ENCODE assay signal across 8 cellular contexts in the genomic region with DNA sequence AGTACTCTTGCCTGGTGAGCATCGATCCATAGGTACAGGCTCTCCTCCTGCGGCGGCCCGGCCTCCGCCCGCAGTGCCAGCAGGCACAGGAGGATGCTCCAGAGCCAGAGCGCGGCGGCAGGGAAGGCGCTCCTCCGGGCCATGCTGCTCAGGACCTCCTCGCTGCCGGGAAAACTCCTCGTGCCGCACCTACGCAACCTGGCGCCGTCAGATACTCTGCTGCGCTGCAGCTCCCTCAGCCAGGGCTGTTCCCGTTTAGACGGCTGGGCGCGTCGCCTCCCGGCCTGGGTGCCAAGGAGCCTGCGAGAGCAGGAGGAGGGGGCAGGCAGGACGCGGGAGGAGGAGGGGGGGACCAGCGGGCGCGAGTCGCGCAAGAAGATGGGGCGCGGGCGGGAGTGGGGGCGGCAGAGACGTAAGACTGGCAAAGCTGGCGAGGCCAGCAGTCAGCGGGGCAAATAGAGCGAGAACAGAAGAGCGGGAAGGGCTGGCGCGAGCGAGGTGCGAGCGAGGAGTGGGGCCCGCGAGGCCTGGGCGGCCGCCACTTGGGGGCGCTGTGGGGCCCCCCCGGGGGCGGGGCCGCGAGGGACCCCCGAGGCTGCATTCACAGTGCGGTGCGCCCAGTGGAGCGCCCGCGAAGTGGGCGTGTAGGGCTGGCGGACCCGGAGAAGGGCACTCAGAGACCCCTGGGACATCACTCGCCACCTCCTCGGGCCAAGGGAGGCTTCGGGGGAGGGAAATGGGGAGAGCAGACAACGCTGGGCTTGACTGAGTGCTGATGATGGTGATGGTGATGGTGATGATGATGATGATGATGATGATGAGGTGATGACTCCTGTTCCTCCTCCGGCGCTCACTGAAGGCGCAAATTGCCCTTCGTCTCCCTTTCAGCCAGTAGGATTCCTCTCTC. TPM values are rescaled to one million over a fixed set of nuclear protein-coding genes. Genes with fewer than 3 reads are reported as not detected.
DNase-seq lines count a peak whose midpoint lies in the region; ATAC-seq, FAIRE-seq and TF ChIP-seq lines count a peak whose summit lies in the region.

A gene with protein sequence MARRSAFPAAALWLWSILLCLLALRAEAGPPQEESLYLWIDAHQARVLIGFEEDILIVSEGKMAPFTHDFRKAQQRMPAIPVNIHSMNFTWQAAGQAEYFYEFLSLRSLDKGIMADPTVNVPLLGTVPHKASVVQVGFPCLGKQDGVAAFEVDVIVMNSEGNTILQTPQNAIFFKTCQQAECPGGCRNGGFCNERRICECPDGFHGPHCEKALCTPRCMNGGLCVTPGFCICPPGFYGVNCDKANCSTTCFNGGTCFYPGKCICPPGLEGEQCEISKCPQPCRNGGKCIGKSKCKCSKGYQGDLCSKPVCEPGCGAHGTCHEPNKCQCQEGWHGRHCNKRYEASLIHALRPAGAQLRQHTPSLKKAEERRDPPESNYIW (minus strand): TSS at position 257 of the 907 bp plus-strand sequence. CDS start 114 bp downstream, at position 143.

- no peaks in the 10 kb centered on the region for H3K79me1 ChIP-seq in IMR-90 (ENCODE audit: low read depth in 1 of 2, low read length in 2 of 2)

- H3K27ac Mint-ChIP-seq in activated CD8-positive, alpha-beta memory T cell treated with anti-CD3 and anti-CD28 coated beads, Interleukin-2, amount 10 ng/mL, durations not matched to agents 7 days and 5 days, result no peak within 1 kb of the TSS

- H3K4me3 ChIP-seq in IMR-90 (ENCODE audit: insufficient read depth, low read depth, low read length) (peak within 1 kb of the TSS; percentile 25; the same call in 1 of the 2 replicates), fibroblast of the aortic adventitia (ENCODE audit: low read depth, low read length) (peak within 1 kb of the TSS; percentile 31), pancreas (peak within 1 kb of the TSS in 2 of 4 donors; percentile 22 to 39)

- no peak for FAIRE-seq in pancreas (lab: Jason Lieb, UNC)

- H3K27me3 Mint-ChIP-seq in activated CD8-positive, alpha-beta memory T cell treated with anti-CD3 and anti-CD28 coated beads, Interleukin-2, amount 10 ng/mL, durations not matched to agents 7 days and 5 days, result peaks cover 42% of the 10 kb centered on the region

- no peaks in the 10 kb centered on the region for H3K9me3 Mint-ChIP-seq in activated CD8-positive, alpha-beta memory T cell treated with anti-CD3 and anti-CD28 coated beads, Interleukin-2, amount 10 ng/mL, durations not matched to agents 7 days and 5 days (ENCODE audit: low read depth)

- H2BK5ac ChIP-seq in IMR-90 (ENCODE audit: low read depth, low read length, poor library complexity, severe bottlenecking), result no peak within 1 kb of the TSS

- H3K14ac ChIP-seq in IMR-90 (replicated peaks; ENCODE audit: low read depth, low read length), result no peak within 1 kb of the TSS

- ATAC-seq in IMR-90 (ENCODE audit: low read depth), result peak; percentile 51
- ATAC-seq in activated CD8-positive, alpha-beta memory T cell treated with anti-CD3 and anti-CD28 coated beads, Interleukin-2, amount 10 ng/mL, durations not matched to agents 7 days and 5 days, result peak; percentile 86
- ATAC-seq in pancreas, result peak; percentile 60 to 83 (median 78)

- H3K4me1 Mint-ChIP-seq in activated CD8-positive, alpha-beta memory T cell treated with anti-CD3 and anti-CD28 coated beads, Interleukin-2, amount 10 ng/mL, durations not matched to agents 7 days and 5 days, result peaks cover 12% of the 10 kb centered on the region

- no peak within 1 kb of the TSS for H2BK120ac ChIP-seq in IMR-90 (ENCODE audit: low read depth, low read length)

- H3K9ac ChIP-seq in IMR-90 (ENCODE audit: low read depth, low read length), result no peak within 1 kb of the TSS

- peak within 1 kb of the TSS; percentile 72 for H2AFZ ChIP-seq in IMR-90 (replicated peaks; ENCODE audit: low read length, poor library complexity)

- TF ChIP-seq POLR2A in IMR-90 (IDR thresholded peaks at IDR 0.05; ENCODE audit: low read depth, low read length), result no peak

- WGBS in IMR-90 (ENCODE audit: extremely low coverage in 2 of 2, insufficient read length in 1 of 2), 2 experiments, result 3% methylated on average over 38 of the region's 73 CpGs; no CpG with 5 or more reads in 1 of the 2 experiments
- WGBS in pancreas, 2 donors, result 6 to 9% methylated on average over 49 to 73 of the region's 73 CpGs

- H2AK9ac ChIP-seq in IMR-90 (replicated peaks; ENCODE audit: low read depth, low read length, poor library complexity), result no peak within 1 kb of the TSS

- no peak within 1 kb of the TSS for H2BK20ac ChIP-seq in IMR-90 (ENCODE audit: low read depth, low read length)

- no peak within 1 kb of the TSS for H3K4ac ChIP-seq in IMR-90 (ENCODE audit: low read depth, low read length)

- peak within 1 kb of the TSS; percentile 67 for H3K4me2 ChIP-seq in IMR-90 (ENCODE audit: low read depth, low read length)

- H3K36me3 ChIP-seq in IMR-90 (ENCODE audit: control insufficient read depth, insufficient read depth, low read length) (no peaks in the 10 kb centered on the region), pancreas (no peaks in the 10 kb centered on the region)

- intact Hi-C loops in IMR-90 (cut with micrococcal nuclease) (loop anchor here (5.0 kb wide), 1 partner anchor 111 kb away; no protein-coding TSS in a partner anchor), pancreas (cut with DNase I) (no loop called here)

- DNase-seq in stimulated activated CD4-positive, alpha-beta T cell treated with anti-CD3 and anti-CD28 coated beads, Interleukin-12 subunit alpha, Interleukin-12 subunit beta, amount 100 ng/mL, for 4 hours, result peak; percentile 18
- DNase-seq in stimulated activated CD4-positive, alpha-beta T cell treated with anti-CD3 and anti-CD28 coated beads, Interleukin-4, amount 100 ng/mL, for 24 hours, result no peak
- DNase-seq in IMR-90, result no peak
- no peak for DNase-seq in activated CD8-positive, alpha-beta memory T cell treated with anti-CD3 and anti-CD28 coated beads, Interleukin-2, amount 10 ng/mL, durations not matched to agents 7 days and 5 days
- DNase-seq in fibroblast of the aortic adventitia (ENCODE audit: low read depth), result no peak
- DNase-seq in pancreas, result peak; percentile 18 to 75 (median 36)
- no peak for DNase-seq in SIG-M5 (lab: John Stamatoyannopoulos, UW)
- DNase-seq in T-helper 9 cell, result no peak

- no TSS peak for BruUV-seq in IMR-90 (replicated peaks; lab: Mats Ljungman, UMichigan)

- TF ChIP-seq RAD21 in IMR-90 (IDR thresholded peaks at IDR 0.05; ENCODE audit: low read length), result no peak

- dilution Hi-C loops in IMR-90 (cut with HindIII; ENCODE audit: low sequenced_read_pairs, unreplicated experiment), result no loop called here

- no peak within 1 kb of the TSS for H2BK15ac ChIP-seq in IMR-90 (ENCODE audit: low read depth, low read length)

- peak; percentile 32; the same call in 1 of the 2 replicates for TF ChIP-seq CTCF in IMR-90 (conservative IDR thresholded peaks at IDR 0.05; ENCODE audit: low read depth, low read length)
- TF ChIP-seq CTCF in fibroblast of the aortic adventitia (IDR thresholded peaks at IDR 0.05; ENCODE audit: insufficient read depth, low read length), result no peak
- TF ChIP-seq CTCF in pancreas (IDR thresholded peaks at IDR 0.05), result peak in 1 of 4 donors; percentile 17

- in situ Hi-C loops in IMR-90 (cut with MboI; ENCODE audit: low sequenced_read_pairs), result no loop called here

- no peaks in the 10 kb centered on the region for H3K9me3 ChIP-seq in IMR-90 (ENCODE audit: control insufficient read depth, insufficient read depth, low read length)
- no peaks in the 10 kb centered on the region for H3K9me3 ChIP-seq in pancreas

- H3K23ac ChIP-seq in IMR-90 (ENCODE audit: low read depth, low read length), result no peak within 1 kb of the TSS

- H4K91ac ChIP-seq in IMR-90 (ENCODE audit: insufficient read depth, low read depth, low read length), result no peak within 1 kb of the TSS

- H3K18ac ChIP-seq in IMR-90 (ENCODE audit: low read depth, low read length), result no peak within 1 kb of the TSS

- peaks cover 2% of the 10 kb centered on the region; the same call in 1 of the 2 replicates for H3K9me1 ChIP-seq in IMR-90 (ENCODE audit: insufficient read depth, low read length)

- H4K20me1 ChIP-seq in IMR-90 (ENCODE audit: insufficient read depth, low read length), result no peaks in the 10 kb centered on the region

- H3K27ac ChIP-seq in IMR-90 (ENCODE audit: insufficient read depth, low read length), result no peak within 1 kb of the TSS
- no peak within 1 kb of the TSS for H3K27ac ChIP-seq in pancreas

- H3K4me3 Mint-ChIP-seq in activated CD8-positive, alpha-beta memory T cell treated with anti-CD3 and anti-CD28 coated beads, Interleukin-2, amount 10 ng/mL, durations not matched to agents 7 days and 5 days, result peak within 1 kb of the TSS; percentile 19

- no peak within 1 kb of the TSS for H3K56ac ChIP-seq in IMR-90 (ENCODE audit: extremely low read depth, insufficient read depth, low read length)

- no peak within 1 kb of the TSS for H2AK5ac ChIP-seq in IMR-90 (ENCODE audit: low read depth, low read length)

- H4K8ac ChIP-seq in IMR-90 (ENCODE audit: low read depth in 2 of 2, low read length in 2 of 2), result no peak within 1 kb of the TSS

- POLR2A ChIA-PET in IMR-90 (lab: Charles Lee; ENCODE audit: unreplicated experiment), result no interaction called here

- CTCF ChIA-PET in IMR-90 (lab: Yijun Ruan, JAX), result interaction anchor here (0.8 kb wide), 1 partner anchor 227 kb away, joined by 3 read pairs; no protein-coding TSS in a partner anchor
- CTCF ChIA-PET in activated CD8-positive, alpha-beta memory T cell treated with anti-CD3 and anti-CD28 coated beads, Interleukin-2, amount 10 ng/mL, durations not matched to agents 7 days and 5 days (lab: Charles Lee), result interaction anchor here (0.6 to 1.4 kb wide), 5 partner anchors 10 to 774 kb away, joined by 3 to 7 read pairs (median 3); no protein-coding TSS in a partner anchor

- H3K27me3 ChIP-seq in IMR-90 (ENCODE audit: control insufficient read depth, insufficient read depth, low read length), result peaks cover 49% of the 10 kb centered on the region
- H3K27me3 ChIP-seq in pancreas, result peaks cover 3 to 15% (median 7%) of the 10 kb centered on the region in 4 donors

- H3K4me1 ChIP-seq in IMR-90 (ENCODE audit: control insufficient read depth, insufficient read depth, low read length) (peaks cover 3% of the 10 kb centered on the region), pancreas (no peaks in the 10 kb centered on the region)

- H4K5ac ChIP-seq in IMR-90 (ENCODE audit: low read depth, low read length), result no peak within 1 kb of the TSS

- H3K36me3 Mint-ChIP-seq in activated CD8-positive, alpha-beta memory T cell treated with anti-CD3 and anti-CD28 coated beads, Interleukin-2, amount 10 ng/mL, durations not matched to agents 7 days and 5 days, result no peaks in the 10 kb centered on the region

TF ChIP-seq in IMR-90, 13 proteins besides CTCF, POLR2A, EP300 and RAD21 (continues in another document):
- TF ChIP-seq MAFK (IDR thresholded peaks at IDR 0.05; ENCODE audit: low read depth, low read length), result no peak

RNA-seq across cellular contexts. Expression of the gene that starts here (rescaled TPM):
- total RNA-seq in IMR-90 (2012; rRNA removed), result not detected in 2 replicates
- polyA plus RNA-seq in IMR-90 (2012; rRNA removed), result not detected in 2 replicates
- not detected in 2 replicates for polyA plus RNA-seq in IMR-90 (2012; cell fraction: cytosol; rRNA removed)
- not detected in 2 replicates for polyA plus RNA-seq in IMR-90 (2012; cell fraction: nucleus; rRNA removed; ENCODE audit: low replicate concordance)
- total RNA-seq in activated CD8-positive, alpha-beta memory T cell treated with anti-CD3 and anti-CD28 coated beads, Interleukin-2, amount 10 ng/mL, durations not matched to agents 7 days and 5 days, result not detected
- total RNA-seq in fibroblast of the aortic adventitia (ENCODE audit: low replicate concordance), result under 0.01 TPM in 1 of 2 replicates, not detected in the other
- under 1 TPM in 4 of 6 donors, not detected in 2; 0.08 to 0.69 (median 0.28) TPM for total RNA-seq in pancreas
- polyA plus RNA-seq in pancreas, result under 1 TPM in 1 of 2 donors, not detected in 1; 0.52 TPM

Comparison
In these comparisons a context has a peak if more than half of its experiments do, and no peak if none do; other contexts are left out.
1. Peak in ATAC-seq, H3K4me3 ChIP-seq and H3K4me2 ChIP-seq in IMR-90; RNA of the gene not detected or under 1 TPM.
2. Peak in ATAC-seq in activated CD8-positive, alpha-beta memory T cell treated with anti-CD3 and anti-CD28 coated beads, Interleukin-2, amount 10 ng/mL, durations not matched to agents 7 days and 5 days; RNA of the gene not detected or under 1 TPM.
3. Peak in DNase-seq and ATAC-seq in pancreas; RNA of the gene not detected or under 1 TPM.